In the genomic region with DNA sequence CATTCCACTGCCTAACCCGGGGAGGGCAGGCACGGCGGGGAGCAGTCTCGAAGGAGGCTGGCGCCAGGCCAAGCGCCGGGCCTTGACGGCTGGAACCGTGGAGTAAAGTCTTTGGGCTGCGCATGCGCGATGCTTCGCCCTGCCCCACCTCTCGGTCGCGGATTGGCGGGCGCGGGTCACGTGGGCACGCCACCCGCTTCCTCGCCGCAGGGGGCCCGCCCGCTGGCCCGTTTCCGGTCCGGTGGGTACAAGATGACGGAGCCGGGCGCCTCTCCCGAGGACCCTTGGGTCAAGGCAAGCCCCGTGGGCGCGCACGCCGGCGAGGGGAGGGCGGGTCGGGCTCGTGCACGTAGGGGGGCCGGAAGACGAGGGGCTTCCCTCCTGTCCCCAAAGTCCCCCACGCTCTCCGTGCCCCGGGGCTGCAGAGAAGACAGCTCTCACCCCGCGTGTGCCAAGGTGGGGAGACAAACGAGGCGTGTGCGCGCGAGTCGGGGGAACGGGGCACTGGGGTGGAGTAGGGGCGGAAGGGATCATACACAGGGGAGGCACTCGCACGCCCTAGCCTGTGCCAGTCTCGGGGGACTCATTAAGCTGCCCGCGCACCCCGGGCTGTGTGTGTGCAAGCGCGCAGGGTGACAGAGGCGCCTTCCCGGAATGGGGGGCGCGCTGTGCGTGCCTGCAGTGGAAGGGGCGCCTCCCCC, we compare ENCODE assay signal across 1 cellular context.
TF ChIP-seq lines count a peak whose summit lies in the region.

MLX (plus strand) TSS at position 228 of the 701 bp plus-strand sequence; CDS start at position 253, 25 bp downstream.

TF ChIP-seq in HepG2, 621 proteins besides CTCF, POLR2A, EP300 and RAD21 (continued from another document and continues in another):
- TF ChIP-seq, protein P1, sequence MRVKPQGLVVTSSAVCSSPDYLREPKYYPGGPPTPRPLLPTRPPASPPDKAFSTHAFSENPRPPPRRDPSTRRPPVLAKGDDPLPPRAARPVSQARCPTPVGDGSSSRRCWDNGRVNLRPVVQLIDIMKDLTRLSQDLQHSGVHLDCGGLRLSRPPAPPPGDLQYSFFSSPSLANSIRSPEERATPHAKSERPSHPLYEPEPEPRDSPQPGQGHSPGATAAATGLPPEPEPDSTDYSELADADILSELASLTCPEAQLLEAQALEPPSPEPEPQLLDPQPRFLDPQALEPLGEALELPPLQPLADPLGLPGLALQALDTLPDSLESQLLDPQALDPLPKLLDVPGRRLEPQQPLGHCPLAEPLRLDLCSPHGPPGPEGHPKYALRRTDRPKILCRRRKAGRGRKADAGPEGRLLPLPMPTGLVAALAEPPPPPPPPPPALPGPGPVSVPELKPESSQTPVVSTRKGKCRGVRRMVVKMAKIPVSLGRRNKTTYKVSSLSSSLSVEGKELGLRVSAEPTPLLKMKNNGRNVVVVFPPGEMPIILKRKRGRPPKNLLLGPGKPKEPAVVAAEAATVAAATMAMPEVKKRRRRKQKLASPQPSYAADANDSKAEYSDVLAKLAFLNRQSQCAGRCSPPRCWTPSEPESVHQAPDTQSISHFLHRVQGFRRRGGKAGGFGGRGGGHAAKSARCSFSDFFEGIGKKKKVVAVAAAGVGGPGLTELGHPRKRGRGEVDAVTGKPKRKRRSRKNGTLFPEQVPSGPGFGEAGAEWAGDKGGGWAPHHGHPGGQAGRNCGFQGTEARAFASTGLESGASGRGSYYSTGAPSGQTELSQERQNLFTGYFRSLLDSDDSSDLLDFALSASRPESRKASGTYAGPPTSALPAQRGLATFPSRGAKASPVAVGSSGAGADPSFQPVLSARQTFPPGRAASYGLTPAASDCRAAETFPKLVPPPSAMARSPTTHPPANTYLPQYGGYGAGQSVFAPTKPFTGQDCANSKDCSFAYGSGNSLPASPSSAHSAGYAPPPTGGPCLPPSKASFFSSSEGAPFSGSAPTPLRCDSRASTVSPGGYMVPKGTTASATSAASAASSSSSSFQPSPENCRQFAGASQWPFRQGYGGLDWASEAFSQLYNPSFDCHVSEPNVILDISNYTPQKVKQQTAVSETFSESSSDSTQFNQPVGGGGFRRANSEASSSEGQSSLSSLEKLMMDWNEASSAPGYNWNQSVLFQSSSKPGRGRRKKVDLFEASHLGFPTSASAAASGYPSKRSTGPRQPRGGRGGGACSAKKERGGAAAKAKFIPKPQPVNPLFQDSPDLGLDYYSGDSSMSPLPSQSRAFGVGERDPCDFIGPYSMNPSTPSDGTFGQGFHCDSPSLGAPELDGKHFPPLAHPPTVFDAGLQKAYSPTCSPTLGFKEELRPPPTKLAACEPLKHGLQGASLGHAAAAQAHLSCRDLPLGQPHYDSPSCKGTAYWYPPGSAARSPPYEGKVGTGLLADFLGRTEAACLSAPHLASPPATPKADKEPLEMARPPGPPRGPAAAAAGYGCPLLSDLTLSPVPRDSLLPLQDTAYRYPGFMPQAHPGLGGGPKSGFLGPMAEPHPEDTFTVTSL (CRISPR knock-in tag; IDR thresholded peaks at IDR 0.05; ENCODE audit: borderline replicate concordance), result no peak; the same call in 1 of the 2 replicates
- TF ChIP-seq ZFP36L2 (CRISPR knock-in tag; IDR thresholded peaks at IDR 0.05) (peak; percentile 93; the same call in 1 of the 2 replicates), NR3C1 (CRISPR knock-in tag; IDR thresholded peaks at IDR 0.05) (no peak), ZBTB3 (CRISPR knock-in tag; IDR thresholded peaks at IDR 0.05; ENCODE audit: borderline replicate concordance, low read depth) (peak; percentile 81; the same call in 1 of the 2 replicates), MLLT10 (CRISPR knock-in tag; IDR thresholded peaks at IDR 0.05) (no peak), ZNF432 (CRISPR knock-in tag; IDR thresholded peaks at IDR 0.05; ENCODE audit: borderline replicate concordance) (no peak), ZNF710 (CRISPR knock-in tag; IDR thresholded peaks at IDR 0.05; ENCODE audit: borderline replicate concordance) (peak; percentile 59; the same call in 1 of the 2 replicates), ZNF138 (CRISPR knock-in tag; IDR thresholded peaks at IDR 0.05; ENCODE audit: low read depth) (peak; percentile 41; the same call in 1 of the 2 replicates), HNF4G (IDR thresholded peaks at IDR 0.05; ENCODE audit: borderline replicate concordance, low read depth, low read length) (peak; percentile 53; the same call in 1 of the 2 replicates), HNF4G (CRISPR knock-in tag; IDR thresholded peaks at IDR 0.05; ENCODE audit: borderline replicate concordance, low read depth) (no peak; the same call in 1 of the 2 replicates), ZFP1 (CRISPR knock-in tag; IDR thresholded peaks at IDR 0.05) (no peak), ONECUT2 (CRISPR knock-in tag; IDR thresholded peaks at IDR 0.05) (no peak), ZNF337 (CRISPR knock-in tag; IDR thresholded peaks at IDR 0.05; ENCODE audit: borderline replicate concordance, low read depth) (peak; percentile 74; the same call in 1 of the 2 replicates), HHEX (CRISPR knock-in tag; IDR thresholded peaks at IDR 0.05) (0 out of 2 replicates have a peak, but pooled peaks have one; percentile 2), DPF2 (CRISPR knock-in tag; IDR thresholded peaks at IDR 0.05; ENCODE audit: borderline replicate concordance, low read depth) (no peak; the same call in 1 of the 2 replicates), SRF (IDR thresholded peaks at IDR 0.05; ENCODE audit: low read depth, low read length) (no peak), ZNF768 (CRISPR knock-in tag; IDR thresholded peaks at IDR 0.05) (peak; percentile 33; the same call in 1 of the 2 replicates), ZNF646 (CRISPR knock-in tag; IDR thresholded peaks at IDR 0.05) (no peak), FOSL2 (CRISPR knock-in tag; IDR thresholded peaks at IDR 0.05) (peak; percentile 58), THAP8 (CRISPR knock-in tag; IDR thresholded peaks at IDR 0.05; ENCODE audit: borderline replicate concordance) (peak; percentile 45; the same call in 1 of the 2 replicates), CBX5 (CRISPR knock-in tag; IDR thresholded peaks at IDR 0.05; ENCODE audit: borderline replicate concordance) (peak; percentile 64; the same call in 1 of the 2 replicates), RBAK (CRISPR knock-in tag; IDR thresholded peaks at IDR 0.05) (peak; percentile 1; the same call in 1 of the 2 replicates), ZBTB25 (CRISPR knock-in tag; IDR thresholded peaks at IDR 0.05) (peak; percentile 95), ZNF558 (CRISPR knock-in tag; IDR thresholded peaks at IDR 0.05; ENCODE audit: borderline replicate concordance) (peak; percentile 68), RFXAP (CRISPR knock-in tag; IDR thresholded peaks at IDR 0.05; ENCODE audit: borderline replicate concordance) (peak; percentile 58; the same call in 1 of the 2 replicates), ZNF709 (CRISPR knock-in tag; IDR thresholded peaks at IDR 0.05) (0 out of 2 replicates have a peak, but pooled peaks have one; percentile 54), ZNF101 (CRISPR knock-in tag; IDR thresholded peaks at IDR 0.05; ENCODE audit: borderline replicate concordance, low read depth) (no peak)
- TF ChIP-seq, protein P2, sequence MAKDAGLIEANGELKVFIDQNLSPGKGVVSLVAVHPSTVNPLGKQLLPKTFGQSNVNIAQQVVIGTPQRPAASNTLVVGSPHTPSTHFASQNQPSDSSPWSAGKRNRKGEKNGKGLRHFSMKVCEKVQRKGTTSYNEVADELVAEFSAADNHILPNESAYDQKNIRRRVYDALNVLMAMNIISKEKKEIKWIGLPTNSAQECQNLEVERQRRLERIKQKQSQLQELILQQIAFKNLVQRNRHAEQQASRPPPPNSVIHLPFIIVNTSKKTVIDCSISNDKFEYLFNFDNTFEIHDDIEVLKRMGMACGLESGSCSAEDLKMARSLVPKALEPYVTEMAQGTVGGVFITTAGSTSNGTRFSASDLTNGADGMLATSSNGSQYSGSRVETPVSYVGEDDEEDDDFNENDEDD (CRISPR knock-in tag; IDR thresholded peaks at IDR 0.05; ENCODE audit: borderline replicate concordance), result peak; percentile 79; the same call in 1 of the 2 replicates
- TF ChIP-seq, protein P3, sequence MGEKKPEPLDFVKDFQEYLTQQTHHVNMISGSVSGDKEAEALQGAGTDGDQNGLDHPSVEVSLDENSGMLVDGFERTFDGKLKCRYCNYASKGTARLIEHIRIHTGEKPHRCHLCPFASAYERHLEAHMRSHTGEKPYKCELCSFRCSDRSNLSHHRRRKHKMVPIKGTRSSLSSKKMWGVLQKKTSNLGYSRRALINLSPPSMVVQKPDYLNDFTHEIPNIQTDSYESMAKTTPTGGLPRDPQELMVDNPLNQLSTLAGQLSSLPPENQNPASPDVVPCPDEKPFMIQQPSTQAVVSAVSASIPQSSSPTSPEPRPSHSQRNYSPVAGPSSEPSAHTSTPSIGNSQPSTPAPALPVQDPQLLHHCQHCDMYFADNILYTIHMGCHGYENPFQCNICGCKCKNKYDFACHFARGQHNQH (CRISPR knock-in tag; IDR thresholded peaks at IDR 0.05), result peak; percentile 98
- TF ChIP-seq, protein P4, sequence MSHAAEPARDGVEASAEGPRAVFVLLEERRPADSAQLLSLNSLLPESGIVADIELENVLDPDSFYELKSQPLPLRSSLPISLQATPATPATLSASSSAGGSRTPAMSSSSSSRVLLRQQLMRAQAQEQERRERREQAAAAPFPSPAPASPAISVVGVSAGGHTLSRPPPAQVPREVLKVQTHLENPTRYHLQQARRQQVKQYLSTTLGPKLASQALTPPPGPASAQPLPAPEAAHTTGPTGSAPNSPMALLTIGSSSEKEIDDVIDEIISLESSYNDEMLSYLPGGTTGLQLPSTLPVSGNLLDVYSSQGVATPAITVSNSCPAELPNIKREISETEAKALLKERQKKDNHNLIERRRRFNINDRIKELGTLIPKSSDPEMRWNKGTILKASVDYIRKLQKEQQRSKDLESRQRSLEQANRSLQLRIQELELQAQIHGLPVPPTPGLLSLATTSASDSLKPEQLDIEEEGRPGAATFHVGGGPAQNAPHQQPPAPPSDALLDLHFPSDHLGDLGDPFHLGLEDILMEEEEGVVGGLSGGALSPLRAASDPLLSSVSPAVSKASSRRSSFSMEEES (CRISPR knock-in tag; IDR thresholded peaks at IDR 0.05), result peak; percentile 54; the same call in 1 of the 2 replicates
